In genomic region chr21:42746593-42747266, GRCh38 we compare ENCODE assay signal across 9 cellular contexts.
DNase-seq lines count a peak whose midpoint lies in the region; ATAC-seq and TF ChIP-seq lines count a peak whose summit lies in the region.
"Had no signal": no experiment of that assay in that cellular context is flagged by ENCODE, and none has a peak within 500 bp of the region (broad histone marks: within the 10 kb centered on the region; RNA-seq: fewer than 3 reads in every experiment).

No MANE protein-coding gene starts in this region.

- POLR2A ChIA-PET in SK-N-SH (lab: Yijun Ruan, JAX): no interaction called here

- TF ChIP-seq CTCF in parathyroid adenoma (IDR thresholded peaks at IDR 0.05) (no peak), Calu3 (IDR thresholded peaks at IDR 0.05; ENCODE audit: unreplicated experiment) (no peak), SK-N-SH (IDR thresholded peaks at IDR 0.05) (no peak)

- TF ChIP-seq RAD21 in SK-N-SH (IDR thresholded peaks at IDR 0.05; ENCODE audit: low read length): no peak

- peaks cover 7 to 40% (median 20%) of the 10 kb centered on the region in 4 donors for H3K4me1 Mint-ChIP-seq in CD4-positive, CD25-positive, alpha-beta regulatory T cell
- H3K4me1 Mint-ChIP-seq in central memory CD8-positive, alpha-beta T cell: peaks cover 14% of the 10 kb centered on the region
- H3K4me1 Mint-ChIP-seq in Calu3 (ENCODE audit: low read depth, unreplicated experiment): no peaks in the 10 kb centered on the region

- H3K27ac Mint-ChIP-seq in CD4-positive, CD25-positive, alpha-beta regulatory T cell: peak overlapping the region; percentile 99
- H3K27ac Mint-ChIP-seq in central memory CD8-positive, alpha-beta T cell (ENCODE audit: low read depth): peak overlapping the region; percentile 89
- no peak overlapping the region for H3K27ac Mint-ChIP-seq in Calu3 (ENCODE audit: unreplicated experiment)

- DNase-seq in CD4-positive, CD25-positive, alpha-beta regulatory T cell: peak in 2 of 3 donors; percentile 72 to 87
- DNase-seq in activated CD4-positive, CD25-positive, alpha-beta regulatory T cell treated with anti-CD3 and anti-CD28 coated beads, Interleukin-2, amount 50 U/mL, for 72 hours: peak; percentile 54
- DNase-seq in central memory CD8-positive, alpha-beta T cell (ENCODE audit: low spot score in 2 of 2): peak; percentile 21 to 28
- no peak for DNase-seq in Calu3
- DNase-seq in mesenchymal stem cell: no peak
- no peak for DNase-seq in SK-N-SH
- no peak for DNase-seq in mesenteric fat pad (ENCODE audit: low spot score)

- H3K4me2 ChIP-seq in parathyroid adenoma (ENCODE audit: low read length) (no peak overlapping the region), mesenchymal stem cell (ENCODE audit: low read length, poor library complexity, severe bottlenecking) (no peak overlapping the region), SK-N-SH (no peak overlapping the region)

- CTCF ChIA-PET in Calu3 (lab: Charles Lee): no interaction called here
- CTCF ChIA-PET in SK-N-SH (lab: Yijun Ruan, JAX): no interaction called here

- BruUV-seq in Calu3 (replicated peaks; lab: Mats Ljungman, UMichigan): no TSS peak

- no peaks in the 10 kb centered on the region for H3F3A ChIP-seq in SK-N-SH (replicated peaks; ENCODE audit: insufficient read depth)

- no peak overlapping the region for H3K18ac ChIP-seq in mesenchymal stem cell (ENCODE audit: low read depth in 1 of 2, low read length in 2 of 2)

- H3K4me3 Mint-ChIP-seq in CD4-positive, CD25-positive, alpha-beta regulatory T cell: peak overlapping the region; percentile 10 to 85 (median 82)
- peak overlapping the region; percentile 64 for H3K4me3 Mint-ChIP-seq in central memory CD8-positive, alpha-beta T cell
- no peak overlapping the region for H3K4me3 Mint-ChIP-seq in Calu3 (ENCODE audit: low read depth, unreplicated experiment)

- H2AK5ac ChIP-seq in mesenchymal stem cell (ENCODE audit: low read length, severe bottlenecking): no peak overlapping the region

- H2BK15ac ChIP-seq in mesenchymal stem cell (ENCODE audit: low read depth, poor library complexity, severe bottlenecking): no peak overlapping the region

- H4K20me1 ChIP-seq in SK-N-SH (ENCODE audit: insufficient read depth): no peaks in the 10 kb centered on the region

- ATAC-seq in CD4-positive, CD25-positive, alpha-beta regulatory T cell (ENCODE audit: low read depth in 2 of 2): peak; percentile 78 to 80
- peak; percentile 67 for ATAC-seq in central memory CD8-positive, alpha-beta T cell (replicated peaks; ENCODE audit: extremely low read depth, poor library complexity, severe bottlenecking)

- no peak overlapping the region for H4K91ac ChIP-seq in mesenchymal stem cell (ENCODE audit: low read length)

- intact Hi-C loops in Calu3 (cut with micrococcal nuclease; ENCODE audit: unreplicated experiment): no loop called here

- no peak overlapping the region for H2BK5ac ChIP-seq in mesenchymal stem cell (ENCODE audit: low read depth, low read length, poor library complexity, severe bottlenecking)

- H3K27ac ChIP-seq in CD4-positive, CD25-positive, alpha-beta regulatory T cell (ENCODE audit: insufficient read depth, low read length, poor library complexity, severe bottlenecking): peak overlapping the region; percentile 77
- peak overlapping the region; percentile 19 for H3K27ac ChIP-seq in parathyroid adenoma
- no peak overlapping the region for H3K27ac ChIP-seq in mesenchymal stem cell (ENCODE audit: low read length, poor library complexity, severe bottlenecking)
- H3K27ac ChIP-seq in SK-N-SH (ENCODE audit: low read depth in 2 of 2, low read length in 1 of 2): no peak overlapping the region
- H3K27ac ChIP-seq: epithelial cell of prostate had no signal

- H3K4ac ChIP-seq in mesenchymal stem cell (ENCODE audit: low read depth in 1 of 2, low read length in 2 of 2): no peak overlapping the region

- no peak for TF ChIP-seq EP300 in SK-N-SH (IDR thresholded peaks at IDR 0.05; ENCODE audit: borderline replicate concordance in 1 of 2, low read depth in 1 of 2, low read length in 1 of 2)

- peaks cover 0 to 4% of the 10 kb centered on the region in 2 experiments for H3K9me3 ChIP-seq in CD4-positive, CD25-positive, alpha-beta regulatory T cell (ENCODE audit: control insufficient read depth in 2 of 2, low read length in 2 of 2)
- H3K9me3 ChIP-seq in parathyroid adenoma (ENCODE audit: control insufficient read depth, low read length): no peaks in the 10 kb centered on the region
- H3K9me3 ChIP-seq in mesenchymal stem cell (ENCODE audit: control insufficient read depth, low read length): no peaks in the 10 kb centered on the region
- no peaks in the 10 kb centered on the region for H3K9me3 ChIP-seq in SK-N-SH

- no peaks in the 10 kb centered on the region for H3K27me3 Mint-ChIP-seq in CD4-positive, CD25-positive, alpha-beta regulatory T cell
- no peaks in the 10 kb centered on the region for H3K27me3 Mint-ChIP-seq in central memory CD8-positive, alpha-beta T cell
- H3K27me3 Mint-ChIP-seq in Calu3 (ENCODE audit: unreplicated experiment): no peaks in the 10 kb centered on the region

- no peaks in the 10 kb centered on the region for H3K9me2 ChIP-seq in SK-N-SH

- H2BK120ac ChIP-seq in mesenchymal stem cell (ENCODE audit: low read depth, low read length): no peak overlapping the region

- no peaks in the 10 kb centered on the region for H3K27me3 ChIP-seq in CD4-positive, CD25-positive, alpha-beta regulatory T cell (ENCODE audit: control insufficient read depth, insufficient read depth, low read length)
- H3K27me3 ChIP-seq in parathyroid adenoma (ENCODE audit: control insufficient read depth, insufficient read depth, low read length) (no peaks in the 10 kb centered on the region), mesenchymal stem cell (ENCODE audit: control insufficient read depth in 1 of 2, insufficient read depth in 1 of 2, low read length in 2 of 2) (peaks cover 5 to 18% of the 10 kb centered on the region in 2 experiments), SK-N-SH (ENCODE audit: insufficient read depth) (no peaks in the 10 kb centered on the region)

- 95% methylated on average over 18 of the region's 21 CpGs for WGBS in mesenchymal stem cell
- 72% methylated on average over 15 of the region's 21 CpGs for WGBS in SK-N-SH (ENCODE audit: low lambda C conversion rate)

- H3K4me3 ChIP-seq in CD4-positive, CD25-positive, alpha-beta regulatory T cell (ENCODE audit: low read depth, low read length): peak overlapping the region; percentile 53
- no peak overlapping the region for H3K4me3 ChIP-seq in parathyroid adenoma (ENCODE audit: low read depth, low read length)
- H3K4me3 ChIP-seq in mesenchymal stem cell (ENCODE audit: insufficient read depth in 1 of 2, low read depth in 1 of 2, low read length in 2 of 2): no peak overlapping the region
- H3K4me3 ChIP-seq in SK-N-SH (ENCODE audit: low read depth in 2 of 2, low read length in 1 of 2): no peak overlapping the region

- H3K4me1 ChIP-seq in CD4-positive, CD25-positive, alpha-beta regulatory T cell (ENCODE audit: control insufficient read depth, insufficient read depth, low read length, poor library complexity, severe bottlenecking): peaks cover 30% of the 10 kb centered on the region
- H3K4me1 ChIP-seq in parathyroid adenoma: no peaks in the 10 kb centered on the region
- no peaks in the 10 kb centered on the region for H3K4me1 ChIP-seq in mesenchymal stem cell (ENCODE audit: control insufficient read depth, insufficient read depth, low read depth, low read length)
- H3K4me1 ChIP-seq in SK-N-SH (ENCODE audit: control insufficient read depth in 1 of 2, insufficient read depth in 2 of 2, low read depth in 1 of 2, low read length in 1 of 2): no peaks in the 10 kb centered on the region; a peak in 1 of 4 replicates

- H3K14ac ChIP-seq in mesenchymal stem cell (ENCODE audit: low read length in 2 of 2): no peak overlapping the region

- H4K8ac ChIP-seq in mesenchymal stem cell (ENCODE audit: low read length): no peak overlapping the region

- no peaks in the 10 kb centered on the region for H3K79me1 ChIP-seq in mesenchymal stem cell (replicated peaks; ENCODE audit: low read length, poor library complexity, severe bottlenecking)

- H2AFZ ChIP-seq in parathyroid adenoma (no peak overlapping the region), mesenchymal stem cell (ENCODE audit: low read depth, low read length) (no peak overlapping the region), SK-N-SH (ENCODE audit: low read depth) (no peak overlapping the region)

- no peak overlapping the region for H3K9ac ChIP-seq in parathyroid adenoma
- H3K9ac ChIP-seq in mesenchymal stem cell (ENCODE audit: low read length): no peak overlapping the region
- H3K9ac ChIP-seq in SK-N-SH: no peak overlapping the region

- H3K36me3 ChIP-seq in CD4-positive, CD25-positive, alpha-beta regulatory T cell (ENCODE audit: control insufficient read depth, insufficient read depth, low read length): no peaks in the 10 kb centered on the region
- no peaks in the 10 kb centered on the region for H3K36me3 ChIP-seq in parathyroid adenoma (ENCODE audit: control insufficient read depth, insufficient read depth, low read length)
- H3K36me3 ChIP-seq in mesenchymal stem cell (ENCODE audit: control insufficient read depth in 1 of 2, insufficient read depth in 2 of 2, low read depth in 1 of 2, low read length in 2 of 2): peaks cover 0 to 16% of the 10 kb centered on the region in 2 experiments
- H3K36me3 ChIP-seq in SK-N-SH (replicated peaks in 1 of 2; ENCODE audit: control insufficient read depth in 1 of 2, insufficient read depth in 2 of 2, low read length in 1 of 2): no peaks in the 10 kb centered on the region

- no peak overlapping the region for H2BK12ac ChIP-seq in mesenchymal stem cell (ENCODE audit: low read length in 2 of 2)

- peaks cover 0 to 2% (median 0%) of the 10 kb centered on the region in 7 donors for H3K9me3 Mint-ChIP-seq in CD4-positive, CD25-positive, alpha-beta regulatory T cell
- no peaks in the 10 kb centered on the region for H3K9me3 Mint-ChIP-seq in central memory CD8-positive, alpha-beta T cell
- no peaks in the 10 kb centered on the region for H3K9me3 Mint-ChIP-seq in Calu3 (ENCODE audit: low read depth, unreplicated experiment)

- H3K79me2 ChIP-seq in parathyroid adenoma: no peaks in the 10 kb centered on the region
- H3K79me2 ChIP-seq in SK-N-SH (ENCODE audit: insufficient read depth): no peaks in the 10 kb centered on the region

- H3K36me3 Mint-ChIP-seq in CD4-positive, CD25-positive, alpha-beta regulatory T cell: peaks cover 9% of the 10 kb centered on the region
- peaks cover 2% of the 10 kb centered on the region for H3K36me3 Mint-ChIP-seq in central memory CD8-positive, alpha-beta T cell (ENCODE audit: insufficient read depth)
- H3K36me3 Mint-ChIP-seq in Calu3 (ENCODE audit: insufficient read depth, unreplicated experiment): no peaks in the 10 kb centered on the region

- H3K23ac ChIP-seq in mesenchymal stem cell (ENCODE audit: low read length in 2 of 2): no peak overlapping the region

TF ChIP-seq in SK-N-SH, 30 proteins besides CTCF, POLR2A, EP300 and RAD21 (continues in another document):
- TF ChIP-seq MXI1 (IDR thresholded peaks at IDR 0.05; ENCODE audit: low read depth, low read length) (no peak), MAX (IDR thresholded peaks at IDR 0.05; ENCODE audit: low read depth) (no peak)

Comparison
In these comparisons a context has a peak if more than half of its experiments do, and no peak if none do; other contexts are left out.
1. DNase-seq: peak in CD4-positive, CD25-positive, alpha-beta regulatory T cell (2 of 3), activated CD4-positive, CD25-positive, alpha-beta regulatory T cell treated with anti-CD3 and anti-CD28 coated beads, Interleukin-2, amount 50 U/mL, for 72 hours (single experiment) and central memory CD8-positive, alpha-beta T cell (2 of 2); none in Calu3 (single experiment), mesenchymal stem cell (single experiment), SK-N-SH (single experiment) and mesenteric fat pad (single experiment).
2. H3K27ac ChIP-seq: peak in CD4-positive, CD25-positive, alpha-beta regulatory T cell (single experiment) and parathyroid adenoma (single experiment); none in mesenchymal stem cell (single experiment) and SK-N-SH (0 of 2).